Comparison of ENCODE assay signal across 16 cellular contexts in the genomic region with DNA sequence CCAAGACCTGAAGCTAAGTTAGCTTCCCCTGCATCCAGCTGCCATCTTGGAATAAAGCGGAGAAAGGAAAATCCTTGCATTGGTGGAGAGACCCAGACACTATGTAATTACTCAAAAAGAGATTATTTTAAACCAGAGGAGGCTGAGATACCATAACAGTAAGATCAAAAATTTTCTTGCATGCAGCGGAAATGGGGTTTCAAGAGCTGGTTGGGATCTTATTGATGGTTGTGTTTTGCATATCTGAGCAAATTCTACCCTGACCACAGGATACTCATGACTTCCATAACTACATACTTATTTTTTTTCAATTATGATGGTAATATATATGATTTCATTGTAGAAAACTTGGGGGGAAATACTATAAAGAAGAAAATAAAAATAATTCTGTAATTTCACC. TPM values are rescaled to one million over a fixed set of nuclear protein-coding genes. Genes with fewer than 3 reads are reported as not detected.
DNase-seq lines count a peak whose midpoint lies in the region; ATAC-seq, FAIRE-seq and TF ChIP-seq lines count a peak whose summit lies in the region.
"Had no signal": no experiment of that assay in that cellular context is flagged by ENCODE, and none has a peak within 500 bp of the region (broad histone marks: within the 10 kb centered on the region; RNA-seq: fewer than 3 reads in every experiment).

No MANE protein-coding gene starts in this region.

- SMC1A ChIA-PET in GM12878 (lab: Charles Lee; ENCODE audit: uncharacterized antibody, unreplicated experiment) = interaction anchor here (0.7 to 9.0 kb wide), 7 partner anchors 30 to 167 kb away, joined by 3 to 241 read pairs (median 3); no protein-coding TSS in a partner anchor

- POLR2A ChIA-PET in activated CD4-positive, alpha-beta T cell treated with anti-CD3 and anti-CD28 coated beads for 36 hours (lab: Charles Lee) = interaction anchor here (0.9 kb wide), 1 partner anchor 41 kb away, joined by 3 read pairs; no protein-coding TSS in a partner anchor
- POLR2A ChIA-PET in GM12878 (lab: Charles Lee) = interaction anchor here (3.7 kb wide), 1 partner anchor 168 kb away, joined by 13 read pairs; no protein-coding TSS in a partner anchor

- H3K36me3 Mint-ChIP-seq in activated CD4-positive, alpha-beta T cell treated with anti-CD3 and anti-CD28 coated beads for 36 hours (ENCODE audit: low read depth) = no peaks in the 10 kb centered on the region

- H3K36me3 ChIP-seq in GM12878 (ENCODE audit: control insufficient read depth in 2 of 2, insufficient read depth in 2 of 2, low read length in 1 of 2) = no peaks in the 10 kb centered on the region
- H3K36me3 ChIP-seq: BLaER1, Peyer's patch had no signal

- no peak overlapping the region for H3K4me3 Mint-ChIP-seq in activated CD4-positive, alpha-beta T cell treated with anti-CD3 and anti-CD28 coated beads for 36 hours
- H3K4me3 Mint-ChIP-seq: H9 had no signal

- no peak overlapping the region for H3K27ac ChIP-seq in GM12878 (ENCODE audit: control insufficient read depth, insufficient read depth)
- H3K27ac ChIP-seq: BLaER1, Peyer's patch had no signal

- H4K20me1 ChIP-seq in GM12878 (ENCODE audit: control insufficient read depth, insufficient read depth) = no peaks in the 10 kb centered on the region
- H4K20me1 ChIP-seq: BLaER1 had no signal

- peaks cover 13% of the 10 kb centered on the region for H3K27me3 Mint-ChIP-seq in activated CD4-positive, alpha-beta T cell treated with anti-CD3 and anti-CD28 coated beads for 36 hours

- CTCF ChIA-PET in activated CD4-positive, alpha-beta T cell treated with anti-CD3 and anti-CD28 coated beads for 36 hours (lab: Charles Lee) = interaction anchor here (0.6 to 6.4 kb wide), 6 partner anchors 93 to 451 kb away, joined by 3 to 210 read pairs (median 3); no protein-coding TSS in a partner anchor
- CTCF ChIA-PET in GM12878 (lab: Yijun Ruan, JAX) = interaction anchor here (0.6 to 9.4 kb wide), 9 partner anchors 13 to 320 kb away, joined by 3 to 416 read pairs (median 3); no protein-coding TSS in a partner anchor

- WGBS in GM12878 (ENCODE audit: insufficient coverage, insufficient replicate concordance, low lambda C conversion rate, missing lambda C conversion rate) = 44% methylated on average over 2 of the region's 2 CpGs

- no peaks in the 10 kb centered on the region for H3K9me3 Mint-ChIP-seq in activated CD4-positive, alpha-beta T cell treated with anti-CD3 and anti-CD28 coated beads for 36 hours (ENCODE audit: low read depth)
- H3K9me3 Mint-ChIP-seq: H9 had no signal

- no peak overlapping the region for H3K4me2 ChIP-seq in GM12878 (ENCODE audit: control insufficient read depth, insufficient read depth)
- H3K4me2 ChIP-seq: BLaER1 had no signal

- no peak overlapping the region for H3K4me3 ChIP-seq in GM12878
- H3K4me3 ChIP-seq: BLaER1, Peyer's patch had no signal

- TF ChIP-seq CTCF in GM12878 (IDR thresholded peaks at IDR 0.05 in 2 of 3, conservative IDR thresholded peaks at IDR 0.05 in 1 of 3; ENCODE audit: control insufficient read depth in 2 of 3, extremely low read depth in 1 of 3, insufficient read depth in 1 of 3, low read depth in 3 of 3, low read length in 3 of 3) = no peak

- H3K9ac ChIP-seq in GM12878 (ENCODE audit: control insufficient read depth, insufficient read depth, low read length) = no peak overlapping the region
- H3K9ac ChIP-seq: BLaER1 had no signal

- BruUV-seq in GM12878 (replicated peaks; lab: Mats Ljungman, UMichigan) = no TSS peak

- H3K27me3 ChIP-seq in GM12878 (replicated peaks in 1 of 2; ENCODE audit: control insufficient read depth in 2 of 2, insufficient read depth in 2 of 2, low read length in 1 of 2) = peaks cover 2 to 3% of the 10 kb centered on the region in 2 experiments; a peak in 3 of 4 replicates
- H3K27me3 ChIP-seq: BLaER1, Peyer's patch had no signal

- in situ Hi-C loops in GM12878 (cut with MboI) = no loop called here

- TF ChIP-seq RAD21 in GM12878 (IDR thresholded peaks at IDR 0.05; ENCODE audit: insufficient read depth, low read depth, low read length) = no peak

- peak; percentile 23 for DNase-seq in activated CD4-positive, alpha-beta T cell treated with anti-CD3 and anti-CD28 coated beads for 36 hours
- no peak for DNase-seq in activated CD4-positive, alpha-beta T cell treated with anti-CD3 and anti-CD28 coated beads for 4 hours
- DNase-seq in stimulated activated CD4-positive, alpha-beta T cell treated with anti-CD3 and anti-CD28 coated beads, Interleukin-15, amount 100 ng/mL, for 24 hours = peak; percentile 11
- no peak for DNase-seq in stimulated activated CD4-positive, alpha-beta T cell treated with anti-CD3 and anti-CD28 coated beads, Interleukin-4, amount 100 ng/mL, for 24 hours
- DNase-seq in GM12878 (ENCODE audit: low read depth, low spot score) = no peak
- DNase-seq in NOMO-1 treated with dmso at 0.1 percent for 144 hours (lab: John Stamatoyannopoulos, UW; ENCODE audit: unreplicated experiment) = no peak
- DNase-seq: 8988T, H9, NCI-H1930, NCI-H2171 treated with DMSO at 0.1 percent for 48 hours, NCI-H510A, NCI-H82, Peyer's patch had no signal

- no peak overlapping the region for H3K27ac Mint-ChIP-seq in activated CD4-positive, alpha-beta T cell treated with anti-CD3 and anti-CD28 coated beads for 36 hours

- FAIRE-seq in GM12878 (lab: Jason Lieb, UNC) = peak; percentile 75

- intact Hi-C loops in activated CD4-positive, alpha-beta T cell treated with anti-CD3 and anti-CD28 coated beads for 36 hours (cut with DNase I, micrococcal nuclease) = loop anchor here in 1 of 2 experiments (1.0 kb wide), 2 partner anchors 41 to 103 kb away; no protein-coding TSS in a partner anchor
- intact Hi-C loops in GM12878 (cut with micrococcal nuclease; ENCODE audit: unreplicated experiment) = no loop called here

- H3K4me1 ChIP-seq in GM12878 (ENCODE audit: control insufficient read depth, insufficient read depth, low read length) = no peaks in the 10 kb centered on the region
- H3K4me1 ChIP-seq: BLaER1, Peyer's patch had no signal

- no peak for TF ChIP-seq POLR2A in GM12878 (IDR thresholded peaks at IDR 0.05; ENCODE audit: low read depth, low read length)

- RAD21 ChIA-PET in GM12878 (lab: Charles Lee; ENCODE audit: unreplicated experiment) = interaction anchor here (0.8 to 5.5 kb wide), 5 partner anchors 85 to 170 kb away, joined by 3 to 166 read pairs (median 4); no protein-coding TSS in a partner anchor

- no peaks in the 10 kb centered on the region for H3K9me3 ChIP-seq in GM12878 (replicated peaks; ENCODE audit: control insufficient read depth, insufficient read depth, low read length)
- H3K9me3 ChIP-seq: BLaER1, Peyer's patch had no signal

- H3K4me1 Mint-ChIP-seq in activated CD4-positive, alpha-beta T cell treated with anti-CD3 and anti-CD28 coated beads for 36 hours = peaks cover 28% of the 10 kb centered on the region

- TF ChIP-seq EP300 in GM12878 (IDR thresholded peaks at IDR 0.05; ENCODE audit: borderline replicate concordance in 1 of 2, control insufficient read depth in 1 of 2, low read depth in 2 of 2, low read length in 2 of 2) = no peak

- H2AFZ ChIP-seq in GM12878 (ENCODE audit: control insufficient read depth, low read depth, low read length) = no peak overlapping the region

- ATAC-seq in activated CD4-positive, alpha-beta T cell treated with anti-CD3 and anti-CD28 coated beads for 36 hours = peak; percentile 67
- ATAC-seq in GM12878 (peak; percentile 48), HG03342 (IDR thresholded peaks at IDR 0.05; ENCODE audit: unreplicated experiment) (no peak), HG03520 (IDR thresholded peaks at IDR 0.05; ENCODE audit: unreplicated experiment) (no peak)

- H3K79me2 ChIP-seq in GM12878 (ENCODE audit: control insufficient read depth, insufficient read depth, low read length) = no peaks in the 10 kb centered on the region

TF ChIP-seq in GM12878, 131 proteins besides CTCF, POLR2A, EP300 and RAD21:
- TF ChIP-seq POU2F2 (IDR thresholded peaks at IDR 0.05; ENCODE audit: borderline replicate concordance, low read depth, low read length) (peak; percentile 27; the same call in 1 of the 3 replicates), BRCA1 (IDR thresholded peaks at IDR 0.05; ENCODE audit: low read depth, low read length) (no peak), RUNX3 (IDR thresholded peaks at IDR 0.05; ENCODE audit: low read length) (peak; percentile 27), KAT2A (conservative IDR thresholded peaks at IDR 0.05; ENCODE audit: control insufficient read depth, low read depth, low read length) (no peak)
- TF ChIP-seq, protein P1, sequence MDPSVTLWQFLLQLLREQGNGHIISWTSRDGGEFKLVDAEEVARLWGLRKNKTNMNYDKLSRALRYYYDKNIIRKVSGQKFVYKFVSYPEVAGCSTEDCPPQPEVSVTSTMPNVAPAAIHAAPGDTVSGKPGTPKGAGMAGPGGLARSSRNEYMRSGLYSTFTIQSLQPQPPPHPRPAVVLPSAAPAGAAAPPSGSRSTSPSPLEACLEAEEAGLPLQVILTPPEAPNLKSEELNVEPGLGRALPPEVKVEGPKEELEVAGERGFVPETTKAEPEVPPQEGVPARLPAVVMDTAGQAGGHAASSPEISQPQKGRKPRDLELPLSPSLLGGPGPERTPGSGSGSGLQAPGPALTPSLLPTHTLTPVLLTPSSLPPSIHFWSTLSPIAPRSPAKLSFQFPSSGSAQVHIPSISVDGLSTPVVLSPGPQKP (IDR thresholded peaks at IDR 0.05; ENCODE audit: low read depth, low read length) = no peak

RNA-seq across cellular contexts. Expression of a gene that starts 17.5 kb away (rescaled TPM):
- total RNA-seq in activated CD4-positive, alpha-beta T cell treated with anti-CD3 and anti-CD28 coated beads for 36 hours = under 1 TPM in 1 of 2 experiments, not detected in 1; 0.09 TPM
- total RNA-seq in GM12878 (2013; cell fraction: nucleolus; rRNA removed) = not detected in 2 replicates
- total RNA-seq in GM12878 (2014; rRNA removed) = not detected in 2 replicates
- not detected in 2 replicates for total RNA-seq in GM12878 (2014; rRNA removed; fragmentation: Illumina TruSeq; extraction: Trizol)
- total RNA-seq in GM12878 (2021) = not detected in 2 replicates
- polyA plus RNA-seq in GM12878 (2011; ENCODE audit: low read depth) = not detected
- polyA plus RNA-seq in GM12878 (2011; rRNA removed) = not detected in 2 replicates
- 0.03 TPM in 1 of 2 replicates, not detected in the other for polyA plus RNA-seq in GM12878 (2011; cell fraction: cytosol; rRNA removed)
- 0.06 TPM in 1 of 2 replicates, not detected in the other for polyA plus RNA-seq in GM12878 (2011; cell fraction: nucleus; rRNA removed)
- polyA plus RNA-seq in GM12878 (2012) = not detected in 2 replicates
- polyA plus RNA-seq in GM12878 (2014; fragmentation: Illumina TruSeq; extraction: Trizol) = not detected in 2 replicates
- polyA plus RNA-seq in GM12878 (2014; fragmentation: Nextera tagmentation; extraction: Ambion mirVana) = not detected
- polyA plus RNA-seq in GM12878 (2014; rRNA removed) = not detected in 2 replicates
- polyA plus RNA-seq in GM12878 (2016; fragmentation: Nextera tagmentation; extraction: Ambion mirVana) = not detected
- not detected in 2 replicates for polyA minus RNA-seq in GM12878 (2011; rRNA and poly(A)+ RNA removed)
- not detected in 2 replicates for polyA minus RNA-seq in GM12878 (2011; cell fraction: cytosol; rRNA and poly(A)+ RNA removed)
- polyA minus RNA-seq in GM12878 (2011; cell fraction: nucleus; rRNA and poly(A)+ RNA removed) = not detected in 2 replicates

Comparison
In these comparisons a context has a peak if more than half of its experiments do, and no peak if none do; other contexts are left out.
1. DNase-seq: peak in activated CD4-positive, alpha-beta T cell treated with anti-CD3 and anti-CD28 coated beads for 36 hours (single experiment) and stimulated activated CD4-positive, alpha-beta T cell treated with anti-CD3 and anti-CD28 coated beads, Interleukin-15, amount 100 ng/mL, for 24 hours (single experiment); none in activated CD4-positive, alpha-beta T cell treated with anti-CD3 and anti-CD28 coated beads for 4 hours (0 of 2), stimulated activated CD4-positive, alpha-beta T cell treated with anti-CD3 and anti-CD28 coated beads, Interleukin-4, amount 100 ng/mL, for 24 hours (single experiment), GM12878 (single experiment) and NOMO-1 treated with dmso at 0.1 percent for 144 hours (single experiment).
2. ATAC-seq: peak in activated CD4-positive, alpha-beta T cell treated with anti-CD3 and anti-CD28 coated beads for 36 hours (single experiment) and GM12878 (single experiment); none in HG03342 (single experiment) and HG03520 (single experiment).